ENCODE assay signal across 8 cellular contexts in the genomic region with DNA sequence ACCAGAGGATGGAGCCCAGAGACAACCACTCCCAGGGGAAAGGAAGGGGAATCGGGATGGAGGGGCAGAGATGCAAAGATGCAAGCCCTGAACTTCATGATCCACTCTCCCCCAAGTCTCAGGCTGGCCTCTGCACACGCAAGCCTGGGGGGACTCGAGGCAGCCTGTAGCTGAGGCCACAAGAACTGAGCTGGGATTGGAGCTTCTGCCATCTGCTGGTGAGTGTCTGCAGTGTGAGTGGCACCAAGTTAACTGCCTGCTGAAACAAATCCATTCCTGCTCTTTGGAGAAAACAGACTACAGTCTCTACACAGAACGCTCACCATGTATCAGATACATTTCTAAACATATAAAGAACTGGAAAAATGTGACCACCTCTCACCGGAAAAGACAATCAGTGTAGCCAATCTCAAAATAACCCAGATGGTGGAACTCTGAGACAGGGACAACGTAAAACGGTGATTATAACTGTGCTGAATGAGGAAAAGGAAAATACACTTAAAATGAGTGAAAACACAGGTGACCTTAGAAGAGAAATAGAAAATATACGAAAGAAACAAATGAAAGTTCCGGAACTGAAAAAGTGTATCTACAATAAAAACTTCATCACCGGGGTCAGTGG.
A peak's percentile ranks its signal among the peaks of the same experiment; 100 is the strongest.
DNase-seq lines count a peak whose midpoint lies in the region; ATAC-seq and TF ChIP-seq lines count a peak whose summit lies in the region.

No MANE protein-coding gene starts in this region.

- H4K20me1 ChIP-seq in GM23248 (ENCODE audit: insufficient read depth) = no peaks in the 10 kb centered on the region
- no peaks in the 10 kb centered on the region for H4K20me1 ChIP-seq in OCI-LY1 (ENCODE audit: insufficient read depth, low read length)

- H3K9ac ChIP-seq in GM23248 (no peak overlapping the region), OCI-LY1 (ENCODE audit: low read length) (no peak overlapping the region), parathyroid adenoma (no peak overlapping the region)

- no peaks in the 10 kb centered on the region for H3K79me2 ChIP-seq in GM23248 (ENCODE audit: insufficient read depth)
- H3K79me2 ChIP-seq in OCI-LY1 (ENCODE audit: insufficient read depth, low read length) = no peaks in the 10 kb centered on the region
- H3K79me2 ChIP-seq in parathyroid adenoma = no peaks in the 10 kb centered on the region

- WGBS in GM23248 (ENCODE audit: low coverage in 1 of 2, low lambda C conversion rate in 2 of 2, missing lambda C conversion rate in 2 of 2), 2 experiments = 72 to 75% methylated on average over 10 of the region's 10 CpGs
- 55 to 62% methylated on average over 8 to 10 of the region's 10 CpGs for WGBS in gastroesophageal sphincter (ENCODE audit: low coverage in 1 of 2), 2 donors

- no peak for TF ChIP-seq EP300 in gastroesophageal sphincter (IDR thresholded peaks at IDR 0.05)

- no peak overlapping the region for H2AFZ ChIP-seq in GM23248
- no peak overlapping the region for H2AFZ ChIP-seq in OCI-LY1 (ENCODE audit: low read length)
- H2AFZ ChIP-seq in parathyroid adenoma = no peak overlapping the region

- ATAC-seq in gastroesophageal sphincter (no peak), HG03521 (IDR thresholded peaks at IDR 0.05; ENCODE audit: unreplicated experiment) (no peak)

- H3K36me3 ChIP-seq in BE2C (peaks cover 63% of the 10 kb centered on the region), GM23248 (ENCODE audit: low read depth) (peaks cover 24% of the 10 kb centered on the region), OCI-LY1 (ENCODE audit: insufficient read depth, low read length) (peaks cover 73% of the 10 kb centered on the region), gastroesophageal sphincter (peaks cover 0 to 75% of the 10 kb centered on the region in 2 donors), parathyroid adenoma (ENCODE audit: control insufficient read depth, insufficient read depth, low read length) (no peaks in the 10 kb centered on the region)

- H3K4me1 ChIP-seq in BE2C (no peaks in the 10 kb centered on the region), GM23248 (ENCODE audit: insufficient read depth) (peaks cover 13% of the 10 kb centered on the region), OCI-LY1 (ENCODE audit: insufficient read depth, low read length, severe bottlenecking) (peaks cover 10% of the 10 kb centered on the region), gastroesophageal sphincter (peaks cover 3 to 41% (median 18%) of the 10 kb centered on the region in 3 donors), parathyroid adenoma (no peaks in the 10 kb centered on the region)

- no peak for TF ChIP-seq POLR2A in gastroesophageal sphincter (IDR thresholded peaks at IDR 0.05)

- no peak overlapping the region for H3K27ac ChIP-seq in GM23248
- no peak overlapping the region for H3K27ac ChIP-seq in OCI-LY1 (ENCODE audit: low read depth, low read length, poor library complexity, severe bottlenecking)
- peak overlapping the region in 1 of 4 donors; percentile 16 for H3K27ac ChIP-seq in gastroesophageal sphincter
- no peak overlapping the region for H3K27ac ChIP-seq in parathyroid adenoma

- H3K9me3 ChIP-seq in BE2C (no peaks in the 10 kb centered on the region), GM23248 (ENCODE audit: low read depth) (no peaks in the 10 kb centered on the region), OCI-LY1 (ENCODE audit: low read length) (no peaks in the 10 kb centered on the region; the same call in 1 of the 2 replicates), gastroesophageal sphincter (no peaks in the 10 kb centered on the region), parathyroid adenoma (ENCODE audit: control insufficient read depth, low read length) (no peaks in the 10 kb centered on the region)

- H3K9me2 ChIP-seq in GM23248 (ENCODE audit: insufficient read depth) (no peaks in the 10 kb centered on the region), OCI-LY1 (ENCODE audit: low read depth, low read length) (no peaks in the 10 kb centered on the region)

- H3F3A ChIP-seq in GM23248 (ENCODE audit: insufficient read depth) = peaks cover 12% of the 10 kb centered on the region; the same call in 1 of the 2 replicates
- no peaks in the 10 kb centered on the region for H3F3A ChIP-seq in OCI-LY1 (ENCODE audit: insufficient read depth, low read length)

- H3K4me2 ChIP-seq in GM23248 (ENCODE audit: unreplicated experiment) = no peak overlapping the region
- no peak overlapping the region for H3K4me2 ChIP-seq in OCI-LY1 (ENCODE audit: low read length)
- no peak overlapping the region for H3K4me2 ChIP-seq in parathyroid adenoma (ENCODE audit: low read length)

- H3K4me3 ChIP-seq in BE2C (ENCODE audit: low read depth, low read length) (no peak overlapping the region), GM23248 (no peak overlapping the region), OCI-LY1 (ENCODE audit: low read depth, low read length, poor library complexity, severe bottlenecking) (no peak overlapping the region), gastroesophageal sphincter (no peak overlapping the region), parathyroid adenoma (ENCODE audit: low read depth, low read length) (no peak overlapping the region)

- H3K27me3 ChIP-seq in BE2C = no peaks in the 10 kb centered on the region
- H3K27me3 ChIP-seq in GM23248 (replicated peaks; ENCODE audit: insufficient read depth) = no peaks in the 10 kb centered on the region
- H3K27me3 ChIP-seq in OCI-LY1 (ENCODE audit: insufficient read depth, low read length) = no peaks in the 10 kb centered on the region
- no peaks in the 10 kb centered on the region for H3K27me3 ChIP-seq in gastroesophageal sphincter
- H3K27me3 ChIP-seq in parathyroid adenoma (ENCODE audit: control insufficient read depth, insufficient read depth, low read length) = no peaks in the 10 kb centered on the region

- TF ChIP-seq CTCF in BE2C (IDR thresholded peaks at IDR 0.05; ENCODE audit: low read depth, low read length) (peak; percentile 89), OCI-LY1 (IDR thresholded peaks at IDR 0.05; ENCODE audit: low read length) (peak; percentile 70), gastroesophageal sphincter (IDR thresholded peaks at IDR 0.05) (peak in 3 of 4 experiments; percentile 73 to 75 (median 73)), parathyroid adenoma (IDR thresholded peaks at IDR 0.05) (peak; percentile 55)

- DNase-seq in BE2C = peak; percentile 62
- peak; percentile 74 for DNase-seq in GM23248
- peak; percentile 82 for DNase-seq in activated effector memory CD4-positive, alpha-beta T cell treated with anti-CD3 and anti-CD28 coated beads, Interleukin-2, amount 50 U/mL, for 16 hours
- DNase-seq in KG1 (lab: John Stamatoyannopoulos, UW) = no peak

- in situ Hi-C loops in GM23248 (cut with MboI) = loop anchor here (5.0 to 25.0 kb wide), 2 partner anchors 139 to 749 kb away; partner anchors contain the start of gene CYP4F3
